ENCODE assay signal across 14 cellular contexts in genomic region chr12:10634427-10634826, GRCh38. TPM values are rescaled to one million over a fixed set of nuclear protein-coding genes. Genes with fewer than 3 reads are reported as not detected.
A peak's percentile ranks its signal among the peaks of the same experiment; 100 is the strongest.
DNase-seq lines count a peak whose midpoint lies in the region; ATAC-seq and TF ChIP-seq lines count a peak whose summit lies in the region.
"Had no signal": no experiment of that assay in that cellular context is flagged by ENCODE, and none has a peak within 500 bp of the region (broad histone marks: within the 10 kb centered on the region; RNA-seq: fewer than 3 reads in every experiment).

No MANE protein-coding gene starts in this region.

- DNase-seq in SK-N-SH (no peak), SJCRH30 (peak; percentile 31 to 44), fibroblast of the aortic adventitia (ENCODE audit: low read depth) (peak; percentile 18), smooth muscle cell (lab: John Stamatoyannopoulos, UW; ENCODE audit: unreplicated experiment) (no peak), NCI-H1105 treated with DMSO at 0.1 percent for 48 hours (lab: John Stamatoyannopoulos, UW) (no peak)
- DNase-seq: activated naive CD8-positive, alpha-beta T cell treated with anti-CD3 and anti-CD28 coated beads, Interleukin-2, amount 10 ng/mL, durations not matched to agents 7 days and 5 days; Calu3; colonic mucosa; erythroblast; nucleus accumbens had no signal

- no peaks in the 10 kb centered on the region for H3K36me3 ChIP-seq in SK-N-SH (replicated peaks in 1 of 2; ENCODE audit: control insufficient read depth in 1 of 2, insufficient read depth in 2 of 2, low read length in 1 of 2)
- no peaks in the 10 kb centered on the region for H3K36me3 ChIP-seq in SJCRH30
- H3K36me3 ChIP-seq in smooth muscle cell (ENCODE audit: low read depth) = no peaks in the 10 kb centered on the region
- H3K36me3 ChIP-seq: colonic mucosa had no signal

- H3K4me3 ChIP-seq in SK-N-SH (ENCODE audit: low read depth in 2 of 2, low read length in 1 of 2) (no peak overlapping the region), SJCRH30 (no peak overlapping the region), fibroblast of the aortic adventitia (ENCODE audit: low read depth, low read length) (no peak overlapping the region), smooth muscle cell (no peak overlapping the region)
- H3K4me3 ChIP-seq: colonic mucosa had no signal

- no peak for TF ChIP-seq RAD21 in SK-N-SH (IDR thresholded peaks at IDR 0.05; ENCODE audit: low read length)

- no peaks in the 10 kb centered on the region for H3F3A ChIP-seq in SK-N-SH (replicated peaks; ENCODE audit: insufficient read depth)
- no peaks in the 10 kb centered on the region for H3F3A ChIP-seq in smooth muscle cell (ENCODE audit: low read depth)

- H3K27me3 ChIP-seq in SK-N-SH (ENCODE audit: insufficient read depth) (no peaks in the 10 kb centered on the region; the same call in 1 of the 2 replicates), SJCRH30 (no peaks in the 10 kb centered on the region), smooth muscle cell (ENCODE audit: low read depth) (no peaks in the 10 kb centered on the region)
- H3K27me3 ChIP-seq: colonic mucosa had no signal

- ATAC-seq in SK-N-SH treated with all-trans-retinoic acid at 6 μM for 48 hours = no peak
- ATAC-seq in HG02763 (IDR thresholded peaks at IDR 0.05; ENCODE audit: unreplicated experiment) = no peak
- no peak for ATAC-seq in HG02973 (IDR thresholded peaks at IDR 0.05; ENCODE audit: unreplicated experiment)

- no peaks in the 10 kb centered on the region for H3K79me2 ChIP-seq in SK-N-SH (ENCODE audit: insufficient read depth)
- no peaks in the 10 kb centered on the region for H3K79me2 ChIP-seq in smooth muscle cell (ENCODE audit: low read depth)

- H3K27ac ChIP-seq in SK-N-SH (ENCODE audit: low read depth in 2 of 2, low read length in 1 of 2) (no peak overlapping the region), SJCRH30 (0 out of 2 replicates have a peak overlapping the region, but pooled peaks have one; percentile 9), smooth muscle cell (ENCODE audit: low read depth) (peak overlapping the region; percentile 79)
- H3K27ac ChIP-seq: 22Rv1, colonic mucosa had no signal

- 6% methylated on average over 5 of the region's 5 CpGs for WGBS in SK-N-SH (ENCODE audit: low lambda C conversion rate)
- WGBS in smooth muscle cell (ENCODE audit: low lambda C conversion rate) = 25% methylated on average over 5 of the region's 5 CpGs

- CTCF ChIA-PET in SK-N-SH (lab: Yijun Ruan, JAX) = no interaction called here

- no peak overlapping the region for H3K9ac ChIP-seq in SK-N-SH
- peak overlapping the region; percentile 10 for H3K9ac ChIP-seq in smooth muscle cell (ENCODE audit: low read depth)

- no peaks in the 10 kb centered on the region for H4K20me1 ChIP-seq in SK-N-SH (ENCODE audit: insufficient read depth)
- no peaks in the 10 kb centered on the region for H4K20me1 ChIP-seq in smooth muscle cell (ENCODE audit: low read depth)

- H3K4me2 ChIP-seq in SK-N-SH (no peak overlapping the region), smooth muscle cell (peak overlapping the region; percentile 47)

- TF ChIP-seq CTCF in SK-N-SH (IDR thresholded peaks at IDR 0.05) = no peak
- TF ChIP-seq CTCF in fibroblast of the aortic adventitia (IDR thresholded peaks at IDR 0.05; ENCODE audit: insufficient read depth, low read length) = no peak
- no peak for TF ChIP-seq CTCF in smooth muscle cell (IDR thresholded peaks at IDR 0.05; ENCODE audit: borderline replicate concordance, insufficient read depth, poor library complexity, severe bottlenecking)

- H2AFZ ChIP-seq in SK-N-SH (ENCODE audit: low read depth) = peak overlapping the region; percentile 9; the same call in 1 of the 2 replicates
- no peak overlapping the region for H2AFZ ChIP-seq in smooth muscle cell (ENCODE audit: low read depth)

- POLR2A ChIA-PET in SK-N-SH (lab: Yijun Ruan, JAX) = no interaction called here

- no peaks in the 10 kb centered on the region for H3K9me3 ChIP-seq in SK-N-SH
- no peaks in the 10 kb centered on the region for H3K9me3 ChIP-seq in SJCRH30 (replicated peaks)
- H3K9me3 ChIP-seq in smooth muscle cell (replicated peaks; ENCODE audit: low read depth) = no peaks in the 10 kb centered on the region
- H3K9me3 ChIP-seq: colonic mucosa had no signal

- H3K4me1 ChIP-seq in SK-N-SH (ENCODE audit: control insufficient read depth in 1 of 2, insufficient read depth in 2 of 2, low read depth in 1 of 2, low read length in 1 of 2) = no peaks in the 10 kb centered on the region
- peaks cover 14% of the 10 kb centered on the region for H3K4me1 ChIP-seq in SJCRH30
- H3K4me1 ChIP-seq in smooth muscle cell (ENCODE audit: low read depth) = no peaks in the 10 kb centered on the region

- TF ChIP-seq EP300 in SK-N-SH (IDR thresholded peaks at IDR 0.05; ENCODE audit: borderline replicate concordance in 1 of 2, low read depth in 1 of 2, low read length in 1 of 2) = no peak

- no peaks in the 10 kb centered on the region for H3K9me2 ChIP-seq in SK-N-SH

TF ChIP-seq in SK-N-SH, 30 proteins besides CTCF, POLR2A, EP300 and RAD21 (continues in another document):
- TF ChIP-seq POLR2AphosphoS5 (IDR thresholded peaks at IDR 0.05; ENCODE audit: low read depth, low read length) = no peak
- no peak for TF ChIP-seq NFIC (IDR thresholded peaks at IDR 0.05; ENCODE audit: borderline replicate concordance)
- TF ChIP-seq, protein P1, sequence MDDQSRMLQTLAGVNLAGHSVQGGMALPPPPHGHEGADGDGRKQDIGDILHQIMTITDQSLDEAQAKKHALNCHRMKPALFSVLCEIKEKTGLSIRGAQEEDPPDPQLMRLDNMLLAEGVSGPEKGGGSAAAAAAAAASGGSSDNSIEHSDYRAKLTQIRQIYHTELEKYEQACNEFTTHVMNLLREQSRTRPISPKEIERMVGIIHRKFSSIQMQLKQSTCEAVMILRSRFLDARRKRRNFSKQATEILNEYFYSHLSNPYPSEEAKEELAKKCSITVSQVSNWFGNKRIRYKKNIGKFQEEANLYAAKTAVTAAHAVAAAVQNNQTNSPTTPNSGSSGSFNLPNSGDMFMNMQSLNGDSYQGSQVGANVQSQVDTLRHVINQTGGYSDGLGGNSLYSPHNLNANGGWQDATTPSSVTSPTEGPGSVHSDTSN (IDR thresholded peaks at IDR 0.05) = no peak
- no peak for TF ChIP-seq RFX5 (IDR thresholded peaks at IDR 0.05; ENCODE audit: low read length)
- no peak for TF ChIP-seq MXI1 (IDR thresholded peaks at IDR 0.05; ENCODE audit: low read depth, low read length)

TF ChIP-seq in SK-N-SH treated with all-trans-retinoic acid at 6 μM for 48 hours, 23 proteins besides CTCF, POLR2A, EP300 and RAD21 (continues in another document):
- TF ChIP-seq TCF4 (CRISPR knock-in tag; IDR thresholded peaks at IDR 0.05; ENCODE audit: borderline replicate concordance) (no peak), ARNTL (CRISPR knock-in tag; IDR thresholded peaks at IDR 0.05; ENCODE audit: borderline replicate concordance, low read depth) (no peak), ZNF565 (CRISPR knock-in tag; conservative IDR thresholded peaks at IDR 0.05; ENCODE audit: low read depth) (no peak), CSDC2 (CRISPR knock-in tag; IDR thresholded peaks at IDR 0.05) (no peak), TOX (CRISPR knock-in tag; IDR thresholded peaks at IDR 0.05; ENCODE audit: borderline replicate concordance) (no peak), OSR1 (CRISPR knock-in tag; IDR thresholded peaks at IDR 0.05) (no peak), ZFP30 (CRISPR knock-in tag; IDR thresholded peaks at IDR 0.05) (no peak), RARB (CRISPR knock-in tag; IDR thresholded peaks at IDR 0.05) (no peak), ZFP3 (CRISPR knock-in tag; IDR thresholded peaks at IDR 0.05) (no peak), GLIS3 (CRISPR knock-in tag; IDR thresholded peaks at IDR 0.05) (no peak)
- TF ChIP-seq, protein P2, sequence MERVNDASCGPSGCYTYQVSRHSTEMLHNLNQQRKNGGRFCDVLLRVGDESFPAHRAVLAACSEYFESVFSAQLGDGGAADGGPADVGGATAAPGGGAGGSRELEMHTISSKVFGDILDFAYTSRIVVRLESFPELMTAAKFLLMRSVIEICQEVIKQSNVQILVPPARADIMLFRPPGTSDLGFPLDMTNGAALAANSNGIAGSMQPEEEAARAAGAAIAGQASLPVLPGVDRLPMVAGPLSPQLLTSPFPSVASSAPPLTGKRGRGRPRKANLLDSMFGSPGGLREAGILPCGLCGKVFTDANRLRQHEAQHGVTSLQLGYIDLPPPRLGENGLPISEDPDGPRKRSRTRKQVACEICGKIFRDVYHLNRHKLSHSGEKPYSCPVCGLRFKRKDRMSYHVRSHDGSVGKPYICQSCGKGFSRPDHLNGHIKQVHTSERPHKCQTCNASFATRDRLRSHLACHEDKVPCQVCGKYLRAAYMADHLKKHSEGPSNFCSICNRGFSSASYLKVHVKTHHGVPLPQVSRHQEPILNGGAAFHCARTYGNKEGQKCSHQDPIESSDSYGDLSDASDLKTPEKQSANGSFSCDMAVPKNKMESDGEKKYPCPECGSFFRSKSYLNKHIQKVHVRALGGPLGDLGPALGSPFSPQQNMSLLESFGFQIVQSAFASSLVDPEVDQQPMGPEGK (CRISPR knock-in tag; IDR thresholded peaks at IDR 0.05; ENCODE audit: borderline replicate concordance) = no peak

RNA-seq across cellular contexts. Expression of gene MAGOHB, which starts 21.0 kb away (rescaled TPM):
- 13.5 and 15.7 TPM in 2 replicates for polyA plus RNA-seq in SK-N-SH (2012; rRNA removed)
- polyA plus RNA-seq in SK-N-SH (2012; cell fraction: cytosol; rRNA removed) = 22.2 and 42.5 TPM in 2 replicates
- polyA plus RNA-seq in SK-N-SH (2012; cell fraction: nucleus; rRNA removed) = 2.9 and 9.9 TPM in 2 replicates
- 64.9 and 65.2 TPM in 2 replicates for total RNA-seq in SJCRH30 (2014; rRNA removed; shearing (Covaris generic))
- 31.7 and 36.6 TPM in 2 replicates for total RNA-seq in fibroblast of the aortic adventitia (ENCODE audit: low replicate concordance)
- 24.0 and 40.1 TPM in 2 replicates for total RNA-seq in smooth muscle cell
- polyA plus RNA-seq in smooth muscle cell = 62.2 and 68.4 TPM in 2 replicates

RNA-seq across cellular contexts. Expression of gene STYK1, which starts 39.4 kb away (rescaled TPM):
- not detected in 2 replicates for polyA plus RNA-seq in SK-N-SH (2012; rRNA removed)
- polyA plus RNA-seq in SK-N-SH (2012; cell fraction: cytosol; rRNA removed) = not detected in 2 replicates
- polyA plus RNA-seq in SK-N-SH (2012; cell fraction: nucleus; rRNA removed) = 0.01 TPM in 1 of 2 replicates, not detected in the other
- total RNA-seq in SJCRH30 (2014; rRNA removed; shearing (Covaris generic)) = not detected in 2 replicates
- total RNA-seq in fibroblast of the aortic adventitia (ENCODE audit: low replicate concordance) = 0.27 TPM in 1 of 2 replicates, not detected in the other
- 0.85 and 1.2 TPM in 2 replicates for total RNA-seq in smooth muscle cell
- 0.24 and 0.30 TPM in 2 replicates for polyA plus RNA-seq in smooth muscle cell

Comparison
In these comparisons a context has a peak if more than half of its experiments do, and no peak if none do; other contexts are left out.
1. DNase-seq: peak in SJCRH30 (2 of 2) and fibroblast of the aortic adventitia (single experiment); none in SK-N-SH (single experiment), smooth muscle cell (single experiment) and NCI-H1105 treated with DMSO at 0.1 percent for 48 hours (single experiment).
2. H3K27ac ChIP-seq: peak in SJCRH30 (single experiment) and smooth muscle cell (single experiment); none in SK-N-SH (0 of 2).